1 cellular context compared by ENCODE assay signal in the genomic region with DNA sequence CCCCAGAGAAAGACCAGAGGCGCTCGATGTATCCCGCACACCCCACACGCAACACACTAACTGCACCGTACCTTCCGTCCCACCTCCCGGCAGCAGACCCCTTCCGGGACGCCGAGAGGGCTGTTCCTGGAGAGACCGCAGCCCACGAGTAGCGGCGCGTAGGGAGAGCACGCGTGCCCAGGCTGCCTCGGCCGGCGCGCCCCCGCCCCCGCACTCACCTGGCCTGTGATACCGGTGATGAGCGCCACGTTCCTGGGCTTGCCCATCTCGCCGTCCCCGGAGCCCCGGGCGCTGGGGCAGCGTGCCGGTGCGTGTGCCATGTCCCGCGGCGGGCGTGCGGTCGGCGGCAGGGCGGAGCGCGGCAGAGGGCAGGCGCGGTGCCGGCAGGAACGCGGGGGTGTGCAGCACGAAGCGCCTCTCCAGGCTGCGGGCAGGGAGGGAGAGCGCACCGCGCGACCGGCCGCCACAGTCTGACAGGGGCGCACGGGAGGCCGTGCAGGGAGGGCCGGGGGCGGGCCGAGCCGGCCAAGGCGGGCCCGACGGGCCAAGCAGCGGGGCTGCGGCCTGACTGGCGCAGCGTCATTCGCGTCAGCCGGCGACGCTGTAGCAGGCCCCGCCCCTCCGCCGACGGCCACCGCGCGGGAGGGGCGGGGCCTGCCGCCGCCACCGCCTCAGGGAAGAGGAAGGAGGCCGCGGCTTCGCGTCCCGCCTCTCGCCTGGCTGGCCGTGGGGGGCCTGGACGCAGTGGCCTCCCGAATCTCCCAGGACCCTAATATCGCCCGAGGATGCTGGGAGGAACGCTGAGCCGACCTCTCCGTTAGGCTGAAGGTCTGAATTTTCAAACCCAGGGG.
TF ChIP-seq lines count a peak whose summit lies in the region.

Gene GMDS, minus strand, starts transcription at position 503 of the 851 bp plus-strand sequence.

TF ChIP-seq in WTC11, 78 proteins besides CTCF, POLR2A, EP300 and RAD21 (continued from another document):
- TF ChIP-seq, protein P1, sequence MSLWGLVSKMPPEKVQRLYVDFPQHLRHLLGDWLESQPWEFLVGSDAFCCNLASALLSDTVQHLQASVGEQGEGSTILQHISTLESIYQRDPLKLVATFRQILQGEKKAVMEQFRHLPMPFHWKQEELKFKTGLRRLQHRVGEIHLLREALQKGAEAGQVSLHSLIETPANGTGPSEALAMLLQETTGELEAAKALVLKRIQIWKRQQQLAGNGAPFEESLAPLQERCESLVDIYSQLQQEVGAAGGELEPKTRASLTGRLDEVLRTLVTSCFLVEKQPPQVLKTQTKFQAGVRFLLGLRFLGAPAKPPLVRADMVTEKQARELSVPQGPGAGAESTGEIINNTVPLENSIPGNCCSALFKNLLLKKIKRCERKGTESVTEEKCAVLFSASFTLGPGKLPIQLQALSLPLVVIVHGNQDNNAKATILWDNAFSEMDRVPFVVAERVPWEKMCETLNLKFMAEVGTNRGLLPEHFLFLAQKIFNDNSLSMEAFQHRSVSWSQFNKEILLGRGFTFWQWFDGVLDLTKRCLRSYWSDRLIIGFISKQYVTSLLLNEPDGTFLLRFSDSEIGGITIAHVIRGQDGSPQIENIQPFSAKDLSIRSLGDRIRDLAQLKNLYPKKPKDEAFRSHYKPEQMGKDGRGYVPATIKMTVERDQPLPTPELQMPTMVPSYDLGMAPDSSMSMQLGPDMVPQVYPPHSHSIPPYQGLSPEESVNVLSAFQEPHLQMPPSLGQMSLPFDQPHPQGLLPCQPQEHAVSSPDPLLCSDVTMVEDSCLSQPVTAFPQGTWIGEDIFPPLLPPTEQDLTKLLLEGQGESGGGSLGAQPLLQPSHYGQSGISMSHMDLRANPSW (CRISPR knock-in tag; conservative IDR thresholded peaks at IDR 0.05; ENCODE audit: low read depth) = no peak
- TF ChIP-seq GTF2I (CRISPR knock-in tag; conservative IDR thresholded peaks at IDR 0.05) = no peak
- TF ChIP-seq KAT7 (CRISPR knock-in tag; IDR thresholded peaks at IDR 0.05; ENCODE audit: borderline replicate concordance) = peak; percentile 92; the same call in 1 of the 2 replicates
- TF ChIP-seq TEAD4 (CRISPR knock-in tag; IDR thresholded peaks at IDR 0.05) = no peak
- TF ChIP-seq SP1 (CRISPR knock-in tag; conservative IDR thresholded peaks at IDR 0.05) = peak; percentile 91
- peak; percentile 59 for TF ChIP-seq ETV6 (CRISPR knock-in tag; IDR thresholded peaks at IDR 0.05)
- no peak for TF ChIP-seq HMGA2 (CRISPR knock-in tag; IDR thresholded peaks at IDR 0.05)
- TF ChIP-seq, protein P2, sequence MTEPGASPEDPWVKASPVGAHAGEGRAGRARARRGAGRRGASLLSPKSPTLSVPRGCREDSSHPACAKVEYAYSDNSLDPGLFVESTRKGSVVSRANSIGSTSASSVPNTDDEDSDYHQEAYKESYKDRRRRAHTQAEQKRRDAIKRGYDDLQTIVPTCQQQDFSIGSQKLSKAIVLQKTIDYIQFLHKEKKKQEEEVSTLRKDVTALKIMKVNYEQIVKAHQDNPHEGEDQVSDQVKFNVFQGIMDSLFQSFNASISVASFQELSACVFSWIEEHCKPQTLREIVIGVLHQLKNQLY (CRISPR knock-in tag; IDR thresholded peaks at IDR 0.05) = no peak
- TF ChIP-seq, protein P3, sequence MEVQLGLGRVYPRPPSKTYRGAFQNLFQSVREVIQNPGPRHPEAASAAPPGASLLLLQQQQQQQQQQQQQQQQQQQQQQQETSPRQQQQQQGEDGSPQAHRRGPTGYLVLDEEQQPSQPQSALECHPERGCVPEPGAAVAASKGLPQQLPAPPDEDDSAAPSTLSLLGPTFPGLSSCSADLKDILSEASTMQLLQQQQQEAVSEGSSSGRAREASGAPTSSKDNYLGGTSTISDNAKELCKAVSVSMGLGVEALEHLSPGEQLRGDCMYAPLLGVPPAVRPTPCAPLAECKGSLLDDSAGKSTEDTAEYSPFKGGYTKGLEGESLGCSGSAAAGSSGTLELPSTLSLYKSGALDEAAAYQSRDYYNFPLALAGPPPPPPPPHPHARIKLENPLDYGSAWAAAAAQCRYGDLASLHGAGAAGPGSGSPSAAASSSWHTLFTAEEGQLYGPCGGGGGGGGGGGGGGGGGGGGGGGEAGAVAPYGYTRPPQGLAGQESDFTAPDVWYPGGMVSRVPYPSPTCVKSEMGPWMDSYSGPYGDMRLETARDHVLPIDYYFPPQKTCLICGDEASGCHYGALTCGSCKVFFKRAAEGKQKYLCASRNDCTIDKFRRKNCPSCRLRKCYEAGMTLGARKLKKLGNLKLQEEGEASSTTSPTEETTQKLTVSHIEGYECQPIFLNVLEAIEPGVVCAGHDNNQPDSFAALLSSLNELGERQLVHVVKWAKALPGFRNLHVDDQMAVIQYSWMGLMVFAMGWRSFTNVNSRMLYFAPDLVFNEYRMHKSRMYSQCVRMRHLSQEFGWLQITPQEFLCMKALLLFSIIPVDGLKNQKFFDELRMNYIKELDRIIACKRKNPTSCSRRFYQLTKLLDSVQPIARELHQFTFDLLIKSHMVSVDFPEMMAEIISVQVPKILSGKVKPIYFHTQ (CRISPR knock-in tag; IDR thresholded peaks at IDR 0.05) = no peak
- peak; percentile 87 for TF ChIP-seq FOXP1 (CRISPR knock-in tag; IDR thresholded peaks at IDR 0.05; ENCODE audit: borderline replicate concordance)
- TF ChIP-seq USF2 (CRISPR knock-in tag; IDR thresholded peaks at IDR 0.05) = no peak; the same call in 1 of the 2 replicates
